ENCODE assay signal across 14 cellular contexts in genomic region chr7:99561735-99562051, GRCh38. TPM values are rescaled to one million over a fixed set of nuclear protein-coding genes. Genes with fewer than 3 reads are reported as not detected.
DNase-seq lines count a peak whose midpoint lies in the region; ATAC-seq and TF ChIP-seq lines count a peak whose summit lies in the region.
"Had no signal": no experiment of that assay in that cellular context is flagged by ENCODE, and none has a peak within 500 bp of the region (broad histone marks: within the 10 kb centered on the region; RNA-seq: fewer than 3 reads in every experiment).

No MANE protein-coding gene starts in this region.

- H3K36me3 ChIP-seq in SJSA1 = peaks cover 79% of the 10 kb centered on the region
- no peaks in the 10 kb centered on the region for H3K36me3 ChIP-seq in hepatocyte (replicated peaks; ENCODE audit: insufficient read depth, low read depth)

- DNase-seq in T-helper 2 cell treated with Interferon-gamma antibody and Interleukin-4, amounts not matched to agents 5 μg/mL and 100 μg/mL, for 36 hours (ENCODE audit: low spot score) = no peak
- DNase-seq in T-helper 2 cell = no peak
- DNase-seq in SJSA1 (ENCODE audit: low read depth in 1 of 2, low spot score in 2 of 2) = no peak
- no peak for DNase-seq in hepatocyte (ENCODE audit: low spot score)
- DNase-seq in T-helper 9 cell = no peak
- no peak for DNase-seq in HuH-7.5 (ENCODE audit: low spot score)
- DNase-seq: 8988T; CD8-positive, alpha-beta memory T cell; central memory CD4-positive, alpha-beta T cell; Karpas-422; NCI-H510A treated with DMSO at 0.1 percent for 48 hours; stimulated activated naive CD8-positive, alpha-beta T cell treated with anti-CD3 and anti-CD28 coated beads, Interleukin-15, Interleukin-2, amounts not matched to agents 100 U/mL and 50 U/mL, for 24 hours had no signal

- H3K4me3 ChIP-seq in SJSA1 (no peak overlapping the region), hepatocyte (no peak overlapping the region), skin epidermis (peak overlapping the region in 1 of 7 experiments; percentile 2)

- H3K27me3 Mint-ChIP-seq in T-helper 2 cell treated with Interferon-gamma antibody and Interleukin-4, amounts not matched to agents 5 μg/mL and 100 μg/mL, for 36 hours (ENCODE audit: low read depth) = no peaks in the 10 kb centered on the region

- H3K4me3 Mint-ChIP-seq in T-helper 2 cell treated with Interferon-gamma antibody and Interleukin-4, amounts not matched to agents 5 μg/mL and 100 μg/mL, for 36 hours = peak overlapping the region; percentile 3

- no peak for TF ChIP-seq CTCF in hepatocyte (IDR thresholded peaks at IDR 0.05; ENCODE audit: poor library complexity)

- H3K4me1 ChIP-seq in SJSA1 (replicated peaks) = peaks cover 60% of the 10 kb centered on the region
- peaks cover 27% of the 10 kb centered on the region for H3K4me1 ChIP-seq in hepatocyte (ENCODE audit: insufficient read depth)

- H3K27ac Mint-ChIP-seq in T-helper 2 cell treated with Interferon-gamma antibody and Interleukin-4, amounts not matched to agents 5 μg/mL and 100 μg/mL, for 36 hours = peak overlapping the region; percentile 52

- H3K27ac ChIP-seq in SJSA1 = peak overlapping the region; percentile 98
- peak overlapping the region; percentile 99 for H3K27ac ChIP-seq in hepatocyte
- peak overlapping the region in 15 of 21 experiments; percentile 15 to 98 (median 62) for H3K27ac ChIP-seq in skin epidermis

- ATAC-seq in HG03469 (IDR thresholded peaks at IDR 0.05; ENCODE audit: unreplicated experiment) = no peak
- ATAC-seq: stimulated activated naive CD8-positive, alpha-beta T cell treated with anti-CD3 and anti-CD28 coated beads, Interleukin-15, Interleukin-2, amounts not matched to agents 100 U/mL and 50 U/mL, for 24 hours had no signal

- H3K9me3 ChIP-seq in SJSA1 (replicated peaks) (no peaks in the 10 kb centered on the region), hepatocyte (ENCODE audit: low read depth) (no peaks in the 10 kb centered on the region)

- H3K27me3 ChIP-seq in SJSA1 (replicated peaks) = no peaks in the 10 kb centered on the region
- no peaks in the 10 kb centered on the region for H3K27me3 ChIP-seq in hepatocyte

- no peak overlapping the region for H2AFZ ChIP-seq in hepatocyte

- H3K4me1 Mint-ChIP-seq in T-helper 2 cell treated with Interferon-gamma antibody and Interleukin-4, amounts not matched to agents 5 μg/mL and 100 μg/mL, for 36 hours (ENCODE audit: low read depth) = peaks cover 39% of the 10 kb centered on the region

- H3K4me2 ChIP-seq in hepatocyte = no peak overlapping the region

- peaks cover 63% of the 10 kb centered on the region for H3K36me3 Mint-ChIP-seq in T-helper 2 cell treated with Interferon-gamma antibody and Interleukin-4, amounts not matched to agents 5 μg/mL and 100 μg/mL, for 36 hours (ENCODE audit: low read depth)

- no peaks in the 10 kb centered on the region for H3K9me3 Mint-ChIP-seq in T-helper 2 cell treated with Interferon-gamma antibody and Interleukin-4, amounts not matched to agents 5 μg/mL and 100 μg/mL, for 36 hours

- H3K79me2 ChIP-seq in hepatocyte = peaks cover 86% of the 10 kb centered on the region

- WGBS in hepatocyte (ENCODE audit: low lambda C conversion rate, missing lambda C conversion rate) = 90% methylated on average over 2 of the region's 2 CpGs

- H4K20me1 ChIP-seq in hepatocyte (ENCODE audit: insufficient read depth, poor library complexity, severe bottlenecking) = peaks cover 7% of the 10 kb centered on the region

- no peaks in the 10 kb centered on the region for H3K9me2 ChIP-seq in hepatocyte (replicated peaks; ENCODE audit: insufficient read depth)

RNA-seq across cellular contexts. Expression of gene ZNF655, which starts 3.3 kb away (rescaled TPM):
- total RNA-seq in SJSA1 (2014; rRNA removed; shearing (Covaris generic)) = 107 and 109 TPM in 2 replicates
- total RNA-seq in hepatocyte = 69.6 and 76.3 TPM in 2 replicates
- polyA plus RNA-seq in hepatocyte = 39.4 and 48.8 TPM in 2 replicates

RNA-seq across cellular contexts. Expression of gene FAM200A, which starts 9.8 kb away (rescaled TPM):
- total RNA-seq in SJSA1 (2014; rRNA removed; shearing (Covaris generic)) = 6.8 and 7.9 TPM in 2 replicates
- 6.3 and 7.2 TPM in 2 replicates for total RNA-seq in hepatocyte
- 3.7 and 4.4 TPM in 2 replicates for polyA plus RNA-seq in hepatocyte

RNA-seq across cellular contexts. Expression of gene TMEM225B, which starts 36.4 kb away (rescaled TPM):
- 0.41 and 1.1 TPM in 2 replicates for total RNA-seq in SJSA1 (2014; rRNA removed; shearing (Covaris generic))
- 0.20 and 0.24 TPM in 2 replicates for total RNA-seq in hepatocyte
- polyA plus RNA-seq in hepatocyte = 0.12 and 1.8 TPM in 2 replicates

RNA-seq across cellular contexts. Expression of gene ZSCAN25, which starts 55.1 kb away (rescaled TPM):
- total RNA-seq in SJSA1 (2014; rRNA removed; shearing (Covaris generic)) = 26.9 and 28.3 TPM in 2 replicates
- total RNA-seq in hepatocyte = 11.4 and 18.8 TPM in 2 replicates
- polyA plus RNA-seq in hepatocyte = 8.4 and 11.4 TPM in 2 replicates

RNA-seq across cellular contexts. Expression of gene ZKSCAN5, which starts 57.2 kb away (rescaled TPM):
- total RNA-seq in SJSA1 (2014; rRNA removed; shearing (Covaris generic)) = 10.2 and 16.1 TPM in 2 replicates
- total RNA-seq in hepatocyte = 10.6 and 11.3 TPM in 2 replicates
- 6.2 and 6.9 TPM in 2 replicates for polyA plus RNA-seq in hepatocyte
